Comparison of ENCODE assay signal across 1 cellular context in the genomic region with DNA sequence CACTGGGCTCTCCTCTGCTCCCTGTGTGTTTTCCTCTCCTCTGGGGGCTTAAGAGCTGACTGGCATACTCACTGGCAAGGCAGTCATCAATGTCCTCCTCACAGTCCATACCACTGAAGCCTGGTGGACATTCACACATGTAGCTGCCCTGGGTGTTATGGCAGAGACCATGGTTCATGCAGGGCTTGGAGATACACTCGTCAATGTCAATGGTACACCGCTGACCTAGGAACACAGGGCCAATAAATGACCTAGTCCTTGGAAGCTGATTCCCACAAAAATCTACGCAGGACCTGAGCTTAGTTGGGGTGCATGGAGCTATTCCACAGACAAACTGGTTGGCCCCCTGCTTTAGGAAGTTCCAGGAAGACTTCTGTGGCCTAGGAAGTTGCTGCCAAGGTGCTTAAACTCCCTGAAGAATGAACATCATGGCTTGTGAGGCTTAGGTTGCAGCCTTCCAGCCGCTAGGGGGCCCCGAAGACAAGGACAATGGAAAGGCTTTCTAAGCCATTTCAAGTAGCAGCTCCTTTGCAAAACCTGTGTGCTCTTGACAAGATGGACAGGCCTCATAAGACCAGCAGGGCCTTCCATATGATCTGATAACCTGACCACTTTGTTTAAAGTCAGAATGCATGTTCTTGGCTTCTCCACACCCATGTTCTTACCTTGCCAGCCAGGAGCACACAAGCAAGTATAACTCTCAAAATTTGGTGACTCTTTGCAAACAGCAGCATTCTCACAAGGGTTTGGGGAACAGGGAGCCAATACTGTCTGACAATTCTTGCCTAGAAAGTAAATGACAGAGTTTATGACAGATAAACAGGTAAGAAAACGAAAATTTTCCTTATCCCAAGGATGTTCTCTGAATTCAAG.
TF ChIP-seq lines count a peak whose summit lies in the region.

No MANE protein-coding gene starts in this region.

TF ChIP-seq in IMR-90, 13 proteins besides CTCF, POLR2A, EP300 and RAD21:
- no peak for TF ChIP-seq NFE2L2 (IDR thresholded peaks at IDR 0.05; ENCODE audit: low read depth, low read length)
- TF ChIP-seq SMC3 (IDR thresholded peaks at IDR 0.05; ENCODE audit: low read depth, low read length): peak; percentile 84
TF ChIP-seq in IMR-90: peak in this region for 1.
